ENCODE assay signal across 31 cellular contexts in the genomic region with DNA sequence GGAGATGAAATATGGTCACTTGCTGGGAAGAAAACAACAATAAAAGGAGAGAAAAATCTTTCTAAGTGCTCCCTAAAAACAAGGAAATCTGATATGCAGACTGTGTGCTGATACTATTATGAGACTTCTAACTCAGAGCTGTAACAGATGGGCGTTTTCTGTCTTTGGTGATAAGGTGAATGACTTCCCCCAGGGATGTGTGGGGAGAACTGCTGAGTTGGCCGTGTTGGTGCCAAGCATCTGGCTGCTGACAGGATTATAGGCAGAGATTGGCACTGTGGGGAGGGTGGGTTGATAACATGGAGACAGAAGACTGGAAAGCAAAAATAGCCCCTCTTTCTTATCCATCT.
DNase-seq lines count a peak whose midpoint lies in the region; ATAC-seq and TF ChIP-seq lines count a peak whose summit lies in the region.
"Had no signal": no experiment of that assay in that cellular context is flagged by ENCODE, and none has a peak within 500 bp of the region (broad histone marks: within the 10 kb centered on the region; RNA-seq: fewer than 3 reads in every experiment).

No MANE protein-coding gene starts in this region.

- H3F3A ChIP-seq in SK-N-SH (replicated peaks; ENCODE audit: insufficient read depth), result no peaks in the 10 kb centered on the region
- no peaks in the 10 kb centered on the region for H3F3A ChIP-seq in GM23338 (replicated peaks; ENCODE audit: low read depth)

- no peaks in the 10 kb centered on the region for H3K4me1 Mint-ChIP-seq in neural crest cell
- H3K4me1 Mint-ChIP-seq in GM23338, result no peaks in the 10 kb centered on the region
- H3K4me1 Mint-ChIP-seq: activated naive CD8-positive, alpha-beta T cell treated with anti-CD3 and anti-CD28 coated beads, Interleukin-2, amount 50 U/mL, for 24 hours; CD4-positive, CD25-positive, alpha-beta regulatory T cell; central memory CD8-positive, alpha-beta T cell; neural progenitor cell had no signal

- POLR2A ChIA-PET in SK-N-SH (lab: Yijun Ruan, JAX), result no interaction called here

- H3K4me3 Mint-ChIP-seq in neural crest cell (no peak overlapping the region), GM23338 (no peak overlapping the region)
- H3K4me3 Mint-ChIP-seq: activated CD4-positive, alpha-beta memory T cell treated with anti-CD3 and anti-CD28 coated beads for 36 hours; activated naive CD8-positive, alpha-beta T cell treated with anti-CD3 and anti-CD28 coated beads, Interleukin-2, amount 50 U/mL, for 24 hours; activated T-cell treated with anti-CD3 and anti-CD28 coated beads, Interleukin-2, amount 50 U/mL, for 72 hours; CD4-positive, CD25-positive, alpha-beta regulatory T cell; central memory CD8-positive, alpha-beta T cell; dendritic cell treated with granulocyte-macrophage colony-stimulating factor and Interleukin-4, amounts not matched to agents 40 ng/mL and 50 ng/mL, for 4 days; endodermal cell; neural progenitor cell had no signal

- TF ChIP-seq RAD21 in SK-N-SH (IDR thresholded peaks at IDR 0.05; ENCODE audit: low read length), result no peak

- WGBS in SK-N-SH (ENCODE audit: low lambda C conversion rate), result 32% methylated on average over 2 of the region's 2 CpGs

- TF ChIP-seq EP300 in SK-N-SH (IDR thresholded peaks at IDR 0.05; ENCODE audit: borderline replicate concordance in 1 of 2, low read depth in 1 of 2, low read length in 1 of 2), result no peak

- no peak overlapping the region for H3K4me3 ChIP-seq in SK-N-SH (ENCODE audit: low read depth in 2 of 2, low read length in 1 of 2)
- H3K4me3 ChIP-seq in GM23338, result no peak overlapping the region
- H3K4me3 ChIP-seq: K562, neural progenitor cell, pancreas, tibial artery had no signal

- H3K9me3 Mint-ChIP-seq in neural crest cell (no peaks in the 10 kb centered on the region), GM23338 (no peaks in the 10 kb centered on the region)
- H3K9me3 Mint-ChIP-seq: activated CD4-positive, alpha-beta memory T cell treated with anti-CD3 and anti-CD28 coated beads for 36 hours; activated T-cell treated with anti-CD3 and anti-CD28 coated beads, Interleukin-2, amount 50 U/mL, for 72 hours; central memory CD8-positive, alpha-beta T cell; dendritic cell treated with granulocyte-macrophage colony-stimulating factor and Interleukin-4, amounts not matched to agents 40 ng/mL and 50 ng/mL, for 4 days; endodermal cell; neural progenitor cell had no signal

- CTCF ChIA-PET in SK-N-SH (lab: Yijun Ruan, JAX), result interaction anchor here (0.7 kb wide), 1 partner anchor 30 kb away, joined by 4 read pairs; no protein-coding TSS in a partner anchor

- H4K20me1 ChIP-seq in SK-N-SH (ENCODE audit: insufficient read depth) (no peaks in the 10 kb centered on the region), GM23338 (replicated peaks; ENCODE audit: insufficient read depth) (no peaks in the 10 kb centered on the region)

- H3K36me3 Mint-ChIP-seq in neural crest cell (ENCODE audit: low read depth) (no peaks in the 10 kb centered on the region), GM23338 (ENCODE audit: low read depth) (no peaks in the 10 kb centered on the region)
- H3K36me3 Mint-ChIP-seq: activated CD4-positive, alpha-beta memory T cell treated with anti-CD3 and anti-CD28 coated beads for 36 hours; CD4-positive, CD25-positive, alpha-beta regulatory T cell; neural progenitor cell had no signal

- H3K9me2 ChIP-seq in SK-N-SH (no peaks in the 10 kb centered on the region), GM23338 (ENCODE audit: insufficient read depth) (peaks cover 5% of the 10 kb centered on the region; the same call in 1 of the 2 replicates)

- no peaks in the 10 kb centered on the region for H3K9me3 ChIP-seq in SK-N-SH
- H3K9me3 ChIP-seq: pancreas, tibial artery had no signal

- H3K27ac Mint-ChIP-seq in neural crest cell (ENCODE audit: unreplicated experiment) (peak overlapping the region; percentile 78), GM23338 (no peak overlapping the region)
- H3K27ac Mint-ChIP-seq: activated CD4-positive, alpha-beta memory T cell treated with anti-CD3 and anti-CD28 coated beads for 36 hours; activated naive CD8-positive, alpha-beta T cell treated with anti-CD3 and anti-CD28 coated beads, Interleukin-2, amount 50 U/mL, for 24 hours; activated T-cell treated with anti-CD3 and anti-CD28 coated beads, Interleukin-2, amount 50 U/mL, for 72 hours; CD4-positive, CD25-positive, alpha-beta regulatory T cell; dendritic cell treated with granulocyte-macrophage colony-stimulating factor and Interleukin-4, amounts not matched to agents 40 ng/mL and 50 ng/mL, for 4 days; endodermal cell; neural progenitor cell had no signal

- intact Hi-C loops in left cardiac atrium (cut with DNase I), result no loop called here

- no peak for ATAC-seq in SK-N-SH treated with all-trans-retinoic acid at 6 μM for 48 hours
- peak in 1 of 2 donors; percentile 64 for ATAC-seq in left cardiac atrium
- ATAC-seq in GM23338, result no peak
- ATAC-seq: activated naive CD8-positive, alpha-beta T cell treated with anti-CD3 and anti-CD28 coated beads, Interleukin-2, amount 50 U/mL, for 24 hours; activated T-cell treated with anti-CD3 and anti-CD28 coated beads, Interleukin-2, amount 50 U/mL, for 72 hours; esophagus mucosa; K562; pancreas; PC-3 had no signal

- H3K4me2 ChIP-seq in SK-N-SH (no peak overlapping the region), GM23338 (no peak overlapping the region)
- H3K4me2 ChIP-seq: neural progenitor cell had no signal

- H3K27me3 ChIP-seq in SK-N-SH (ENCODE audit: insufficient read depth) (no peaks in the 10 kb centered on the region), GM23338 (ENCODE audit: insufficient read depth) (no peaks in the 10 kb centered on the region)
- H3K27me3 ChIP-seq: neural progenitor cell, pancreas, tibial artery had no signal

- no peak overlapping the region for H3K9ac ChIP-seq in SK-N-SH
- H3K9ac ChIP-seq: neural progenitor cell had no signal

- peak overlapping the region in 1 of 2 experiments; percentile 6; a peak in 1 of 4 replicates for H3K27ac ChIP-seq in SK-N-SH (ENCODE audit: low read depth in 2 of 2, low read length in 1 of 2)
- H3K27ac ChIP-seq in GM23338 (ENCODE audit: low read depth), result no peak overlapping the region
- H3K27ac ChIP-seq: neural progenitor cell, pancreas had no signal

- H3K4me1 ChIP-seq in SK-N-SH (ENCODE audit: control insufficient read depth in 1 of 2, insufficient read depth in 2 of 2, low read depth in 1 of 2, low read length in 1 of 2) (peaks cover 0 to 3% of the 10 kb centered on the region in 2 experiments; a peak in 1 of 4 replicates), GM23338 (ENCODE audit: insufficient read depth) (no peaks in the 10 kb centered on the region)
- H3K4me1 ChIP-seq: neural progenitor cell, pancreas had no signal

- H3K27me3 Mint-ChIP-seq in neural crest cell (ENCODE audit: low read depth), result no peaks in the 10 kb centered on the region
- H3K27me3 Mint-ChIP-seq in GM23338 (ENCODE audit: insufficient read depth, low read depth, poor library complexity), result no peaks in the 10 kb centered on the region

- H3K79me2 ChIP-seq in SK-N-SH (ENCODE audit: insufficient read depth), result no peaks in the 10 kb centered on the region
- no peaks in the 10 kb centered on the region for H3K79me2 ChIP-seq in GM23338 (replicated peaks; ENCODE audit: insufficient read depth)

- no peaks in the 10 kb centered on the region for H3K36me3 ChIP-seq in SK-N-SH (replicated peaks in 1 of 2; ENCODE audit: control insufficient read depth in 1 of 2, insufficient read depth in 2 of 2, low read length in 1 of 2)
- H3K36me3 ChIP-seq in GM23338 (ENCODE audit: insufficient read depth), result no peaks in the 10 kb centered on the region
- H3K36me3 ChIP-seq: neural progenitor cell, pancreas, tibial artery had no signal

- TF ChIP-seq CTCF in SK-N-SH (IDR thresholded peaks at IDR 0.05), result no peak
- no peak for TF ChIP-seq CTCF in neural crest cell (conservative IDR thresholded peaks at IDR 0.05)
- TF ChIP-seq CTCF in GM23338 (conservative IDR thresholded peaks at IDR 0.05; ENCODE audit: low read depth in 2 of 2), result no peak

- H2AFZ ChIP-seq in SK-N-SH (ENCODE audit: low read depth), result no peak overlapping the region
- H2AFZ ChIP-seq in GM23338, result no peak overlapping the region
- H2AFZ ChIP-seq: neural progenitor cell had no signal

- DNase-seq in SK-N-SH (peak; percentile 12), NCI-H524 (lab: John Stamatoyannopoulos, UW) (peak; percentile 62 to 82), left cardiac atrium (peak; percentile 18), neural crest cell (ENCODE audit: low read depth, low spot score) (no peak), GM23338 (ENCODE audit: low spot score) (no peak), GM19240 (ENCODE audit: insufficient read length, low spot score) (no peak)
- DNase-seq in stimulated activated CD4-positive, alpha-beta T cell treated with anti-CD3 and anti-CD28 coated beads, Interleukin-4, amount 100 ng/mL, for 1 hour, result no peak
- DNase-seq: activated CD4-positive, alpha-beta memory T cell treated with anti-CD3 and anti-CD28 coated beads for 36 hours; activated CD4-positive, alpha-beta T cell treated with anti-CD3 and anti-CD28 coated beads for 1 hour; activated naive CD4-positive, alpha-beta T cell; activated naive CD8-positive, alpha-beta T cell treated with anti-CD3 and anti-CD28 coated beads, Interleukin-2, amount 50 U/mL, for 24 hours; activated T-cell treated with anti-CD3 and anti-CD28 coated beads, Interleukin-2, amount 50 U/mL, for 72 hours; CD4-positive, CD25-positive, alpha-beta regulatory T cell; DMS153; endodermal cell; foreskin melanocyte; H7; kidney glomerular epithelial cell; NCI-H1105 treated with DMSO at 0.1 percent for 48 hours; NCI-H2029; NCI-H345; NK-92 treated with Interleukin-12 subunit alpha and Interleukin-12 subunit beta, amount 100 ng/mL, for 24 hours; pancreas; PC-3; tibial artery had no signal

TF ChIP-seq in SK-N-SH, 30 proteins besides CTCF, POLR2A, EP300 and RAD21 (continues in another document):
- TF ChIP-seq, protein P1, sequence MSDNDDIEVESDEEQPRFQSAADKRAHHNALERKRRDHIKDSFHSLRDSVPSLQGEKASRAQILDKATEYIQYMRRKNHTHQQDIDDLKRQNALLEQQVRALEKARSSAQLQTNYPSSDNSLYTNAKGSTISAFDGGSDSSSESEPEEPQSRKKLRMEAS (IDR thresholded peaks at IDR 0.05; ENCODE audit: low read depth), result no peak

TF ChIP-seq in SK-N-SH treated with all-trans-retinoic acid at 6 μM for 48 hours, 23 proteins besides CTCF, POLR2A, EP300 and RAD21 (continues in another document):
- TF ChIP-seq ZNF8 (CRISPR knock-in tag; IDR thresholded peaks at IDR 0.05) (no peak), ZNF565 (CRISPR knock-in tag; conservative IDR thresholded peaks at IDR 0.05; ENCODE audit: low read depth) (no peak), ARNTL (CRISPR knock-in tag; IDR thresholded peaks at IDR 0.05; ENCODE audit: borderline replicate concordance, low read depth) (no peak), ESRRG (CRISPR knock-in tag; IDR thresholded peaks at IDR 0.05) (no peak), ISL1 (CRISPR knock-in tag; IDR thresholded peaks at IDR 0.05) (no peak)

TF ChIP-seq in GM23338, 12 proteins besides CTCF, POLR2A, EP300 and RAD21 (continues in another document):
- TF ChIP-seq CREB1 (CRISPR knock-in tag; IDR thresholded peaks at IDR 0.05; ENCODE audit: low read depth) (no peak), NANOG (IDR thresholded peaks at IDR 0.05; ENCODE audit: borderline replicate concordance) (no peak), ZNF331 (CRISPR knock-in tag; IDR thresholded peaks at IDR 0.05; ENCODE audit: low read depth) (no peak), JUNB (IDR thresholded peaks at IDR 0.05; ENCODE audit: unreplicated experiment) (no peak)

Comparison
In these comparisons a context has a peak if more than half of its experiments do, and no peak if none do; other contexts are left out.
1. DNase-seq: peak in SK-N-SH (single experiment), NCI-H524 (2 of 2) and left cardiac atrium (single experiment); none in neural crest cell (single experiment), stimulated activated CD4-positive, alpha-beta T cell treated with anti-CD3 and anti-CD28 coated beads, Interleukin-4, amount 100 ng/mL, for 1 hour (single experiment), GM23338 (single experiment) and GM19240 (single experiment).